In genomic region chr9:128781186-128782070, GRCh38 we compare ENCODE assay signal across 1 cellular context.
TF ChIP-seq lines count a peak whose summit lies in the region.

No MANE protein-coding gene starts in this region.

TF ChIP-seq in GM12878, 131 proteins besides CTCF, POLR2A, EP300 and RAD21:
- TF ChIP-seq CHD4 (IDR thresholded peaks at IDR 0.05): no peak
- 0 out of 2 replicates have a peak, but pooled peaks have one; percentile 41 for TF ChIP-seq NFXL1 (IDR thresholded peaks at IDR 0.05; ENCODE audit: borderline replicate concordance)
- 0 out of 2 replicates have a peak, but pooled peaks have one; percentile 33 for TF ChIP-seq TCF12 (IDR thresholded peaks at IDR 0.05; ENCODE audit: low read depth, low read length)
- 0 out of 4 replicates have a peak, but pooled peaks of 1 of the 2 experiments have one; percentile 15 for TF ChIP-seq IKZF2 (IDR thresholded peaks at IDR 0.05)
- TF ChIP-seq SPI1 (IDR thresholded peaks at IDR 0.05; ENCODE audit: borderline replicate concordance, insufficient read depth, low read depth, low read length): peak; percentile 56; the same call in 1 of the 2 replicates
- TF ChIP-seq MEF2A (IDR thresholded peaks at IDR 0.05; ENCODE audit: insufficient read depth, low read depth, low read length): no peak
